Comparison of ENCODE assay signal across 1 cellular context in the genomic region with DNA sequence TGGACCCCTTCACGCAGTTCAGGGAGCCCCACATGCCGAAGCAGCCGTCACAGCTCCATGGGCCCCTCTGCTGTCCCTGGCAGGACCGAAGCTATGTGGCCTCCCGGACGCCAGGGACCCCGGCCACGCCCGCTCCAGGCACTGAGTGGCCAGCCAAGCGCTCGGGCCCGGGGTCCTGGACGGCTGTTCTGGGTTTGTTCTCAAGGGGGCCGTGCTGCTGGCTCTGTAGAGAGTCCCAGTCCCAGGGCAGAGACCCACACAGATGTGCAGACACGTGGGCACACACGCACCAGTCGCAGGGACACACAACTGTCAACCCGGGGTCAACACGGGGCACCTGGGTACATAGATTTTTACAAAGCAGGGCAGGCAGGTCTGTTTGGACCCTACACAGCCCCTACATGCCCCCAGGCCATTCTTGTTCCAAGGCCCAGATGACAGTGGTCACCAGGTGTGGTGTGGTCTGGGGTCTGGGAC.
TF ChIP-seq lines count a peak whose summit lies in the region.

No MANE protein-coding gene starts in this region.

TF ChIP-seq in IMR-90, 13 proteins besides CTCF, POLR2A, EP300 and RAD21:
- no peak for TF ChIP-seq NFE2L2 (IDR thresholded peaks at IDR 0.05; ENCODE audit: low read depth, low read length)
